In genomic region chr9:97947094-97947493, GRCh38 we compare ENCODE assay signal across 8 cellular contexts. TPM values are rescaled to one million over a fixed set of nuclear protein-coding genes. Genes with fewer than 3 reads are reported as not detected.
"Had no signal": no experiment of that assay in that cellular context is flagged by ENCODE, and none has a peak within 500 bp of the region (broad histone marks: within the 10 kb centered on the region; RNA-seq: fewer than 3 reads in every experiment).

No MANE protein-coding gene starts in this region.

RNA-seq across cellular contexts. Expression of gene HEMGN, which starts 9.1 kb away (rescaled TPM):
- total RNA-seq: suprapubic skin, tibial nerve, transverse colon, upper lobe of right lung, ureter, vagina had no signal
- polyA plus RNA-seq: stomach, urinary bladder had no signal
